Comparison of ENCODE assay signal across 8 cellular contexts in the genomic region with DNA sequence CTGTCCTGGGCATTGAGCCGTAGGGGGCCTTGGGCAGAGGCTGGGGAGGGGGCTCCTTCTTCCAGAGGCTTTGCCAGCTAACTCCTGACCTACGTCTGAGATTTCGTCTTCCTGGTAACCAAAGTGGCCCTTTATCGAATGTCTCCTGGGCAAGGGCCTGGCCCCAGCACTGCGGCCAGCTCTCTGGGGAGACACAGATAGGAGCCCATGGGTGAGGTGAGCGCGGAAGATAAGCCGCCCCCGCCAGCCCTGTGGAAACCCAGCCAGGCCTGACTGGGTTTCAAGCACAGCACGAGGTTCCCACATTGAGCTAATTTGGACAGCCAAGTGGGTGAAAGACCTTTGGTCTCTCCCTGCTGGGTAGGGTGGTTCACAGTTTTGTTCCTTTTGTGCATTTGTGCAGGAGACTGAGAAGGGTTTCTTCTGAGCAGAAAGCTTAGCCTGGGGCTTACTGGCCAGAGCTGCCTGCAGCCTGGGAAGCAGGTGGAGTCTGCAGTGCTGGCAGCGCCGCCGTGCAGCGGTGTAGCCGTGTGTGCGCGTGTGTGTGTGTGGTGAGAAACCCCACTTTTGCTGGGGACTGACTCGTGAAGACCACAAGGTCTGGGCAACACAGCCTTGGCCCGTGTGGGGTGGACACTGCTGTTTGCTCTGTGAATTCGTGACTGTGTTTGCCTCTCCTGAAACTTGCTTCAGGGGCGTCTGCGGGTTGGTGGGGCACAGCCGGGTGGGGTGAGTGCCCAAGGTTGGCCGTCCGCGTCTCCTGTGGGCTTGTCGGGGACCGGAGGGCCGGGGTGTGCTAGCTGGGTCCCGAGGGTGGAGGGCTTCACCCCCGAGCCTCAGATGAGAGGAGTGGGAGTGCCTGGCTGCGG. TPM values are rescaled to one million over a fixed set of nuclear protein-coding genes. Genes with fewer than 3 reads are reported as not detected.
A peak's percentile ranks its signal among the peaks of the same experiment; 100 is the strongest.
DNase-seq lines count a peak whose midpoint lies in the region; ATAC-seq and TF ChIP-seq lines count a peak whose summit lies in the region.

No MANE protein-coding gene starts in this region.

- DNase-seq in DND-41 = no peak
- no peak for DNase-seq in MM.1S
- DNase-seq in cerebellum (ENCODE audit: low spot score) = peak; percentile 42
- DNase-seq in lower lobe of right lung = no peak
- no peak for DNase-seq in transverse colon
- DNase-seq in NCI-H128 (lab: John Stamatoyannopoulos, UW; ENCODE audit: unreplicated experiment) = no peak

- no peak for ATAC-seq in DND-41 (ENCODE audit: insufficient read depth, low read depth)
- ATAC-seq in lower lobe of right lung = no peak
- ATAC-seq in GM18861 (IDR thresholded peaks at IDR 0.05; ENCODE audit: unreplicated experiment) = no peak
- ATAC-seq in HG02852 (IDR thresholded peaks at IDR 0.05; ENCODE audit: unreplicated experiment) = no peak

- peaks cover 14% of the 10 kb centered on the region for H3F3A ChIP-seq in MM.1S (ENCODE audit: insufficient read depth, low read length)

- in situ Hi-C loops in transverse colon (cut with MboI; ENCODE audit: low pct_ligation_motif_present in 1 of 4, low pct_unique_long_range_greater_than_20kb in 1 of 4, low sequenced_read_pairs in 3 of 4) = no loop called here

- H3K27me3 ChIP-seq in DND-41 (ENCODE audit: insufficient read depth, low read length, poor library complexity) (no peaks in the 10 kb centered on the region), MM.1S (replicated peaks; ENCODE audit: insufficient read depth, low read length) (no peaks in the 10 kb centered on the region), lower lobe of right lung (ENCODE audit: low read depth) (no peaks in the 10 kb centered on the region), transverse colon (no peaks in the 10 kb centered on the region)

- H3K4me2 ChIP-seq in DND-41 (ENCODE audit: insufficient read depth, low read length) (peak overlapping the region; percentile 72), MM.1S (ENCODE audit: low read depth, low read length) (peak overlapping the region; percentile 14; the same call in 1 of the 2 replicates)

- no peak for TF ChIP-seq EP300 in transverse colon (IDR thresholded peaks at IDR 0.05; ENCODE audit: low read depth)

- no peak for TF ChIP-seq POLR2A in transverse colon (IDR thresholded peaks at IDR 0.05)

- H2AFZ ChIP-seq in DND-41 (ENCODE audit: low read depth, low read length) = no peak overlapping the region
- no peak overlapping the region for H2AFZ ChIP-seq in MM.1S (ENCODE audit: low read length)

- no peaks in the 10 kb centered on the region for H3K9me3 ChIP-seq in DND-41 (ENCODE audit: insufficient read depth, low read length, severe bottlenecking)
- no peaks in the 10 kb centered on the region for H3K9me3 ChIP-seq in MM.1S (replicated peaks; ENCODE audit: insufficient read depth, low read length)
- H3K9me3 ChIP-seq in lower lobe of right lung = no peaks in the 10 kb centered on the region
- H3K9me3 ChIP-seq in transverse colon = no peaks in the 10 kb centered on the region

- no peaks in the 10 kb centered on the region for H3K9me2 ChIP-seq in MM.1S (replicated peaks; ENCODE audit: insufficient read depth, low read length)

- intact Hi-C loops in lower lobe of right lung (cut with DNase I) (no loop called here), transverse colon (cut with DNase I; ENCODE audit: low total_unique reads) (loop anchor here (5.0 kb wide), 1 partner anchor 43 kb away; the partner anchor contains the start of gene CDC34)

- peaks cover 65% of the 10 kb centered on the region for H4K20me1 ChIP-seq in DND-41 (ENCODE audit: insufficient read depth, low read length)
- peaks cover 27% of the 10 kb centered on the region for H4K20me1 ChIP-seq in MM.1S (ENCODE audit: insufficient read depth, low read length)

- H3K4me1 ChIP-seq in DND-41 (ENCODE audit: insufficient read depth, low read length) (peaks cover 36% of the 10 kb centered on the region), MM.1S (ENCODE audit: low read length) (peaks cover 8% of the 10 kb centered on the region; the same call in 1 of the 2 replicates), lower lobe of right lung (peaks cover 58% of the 10 kb centered on the region), transverse colon (peaks cover 21 to 53% (median 46%) of the 10 kb centered on the region in 4 donors)

- H3K79me2 ChIP-seq in DND-41 (ENCODE audit: insufficient read depth, low read length) (peaks cover 75% of the 10 kb centered on the region), MM.1S (ENCODE audit: low read length) (peaks cover 74% of the 10 kb centered on the region)

- 34% methylated on average over 22 of the region's 32 CpGs; no CpG with 5 or more reads in 1 of the 2 donors for WGBS in transverse colon (ENCODE audit: low coverage in 1 of 2), 2 donors

- TF ChIP-seq CTCF in DND-41 (IDR thresholded peaks at IDR 0.05; ENCODE audit: borderline replicate concordance, extremely low read depth, low read length, poor library complexity, severe bottlenecking) (no peak), MM.1S (IDR thresholded peaks at IDR 0.05; ENCODE audit: low read length) (no peak), lower lobe of right lung (IDR thresholded peaks at IDR 0.05) (no peak), transverse colon (IDR thresholded peaks at IDR 0.05) (no peak)

- H3K36me3 ChIP-seq in DND-41 (ENCODE audit: insufficient read depth, low read length) (peaks cover 44% of the 10 kb centered on the region), MM.1S (replicated peaks; ENCODE audit: insufficient read depth, low read length) (peaks cover 4% of the 10 kb centered on the region; the same call in 1 of the 2 replicates), lower lobe of right lung (peaks cover 20% of the 10 kb centered on the region), transverse colon (no peaks in the 10 kb centered on the region)

- H3K27ac ChIP-seq in DND-41 (ENCODE audit: low read length) (peak overlapping the region; percentile 29), MM.1S (ENCODE audit: low read length) (no peak overlapping the region), lower lobe of right lung (no peak overlapping the region), transverse colon (peak overlapping the region; percentile 60 to 97 (median 86))

- peak overlapping the region in 1 of 2 experiments; percentile 40; a peak in 2 of 4 replicates for H3K4me3 ChIP-seq in DND-41 (ENCODE audit: low read depth in 1 of 2, low read length in 2 of 2)
- H3K4me3 ChIP-seq in MM.1S (ENCODE audit: low read length) = no peak overlapping the region
- peak overlapping the region; percentile 96 for H3K4me3 ChIP-seq in lower lobe of right lung
- peak overlapping the region; percentile 28 to 100 (median 98) for H3K4me3 ChIP-seq in transverse colon

- H3K9ac ChIP-seq in DND-41 (ENCODE audit: low read depth, low read length) = peak overlapping the region; percentile 34
- no peak overlapping the region for H3K9ac ChIP-seq in MM.1S (ENCODE audit: low read length)

RNA-seq across cellular contexts. Expression of gene BSG, which starts 2.5 kb away (rescaled TPM):
- total RNA-seq in cerebellum (94.5 TPM), lower lobe of right lung (366 TPM), transverse colon (1,000 to 10,000 TPM in 3 of 4 donors, 100 to 1,000 TPM in 1; 909 to 2,228 (median 1,224) TPM)

RNA-seq across cellular contexts. Expression of gene HCN2, which starts 14.8 kb away (rescaled TPM):
- 7.3 TPM for total RNA-seq in cerebellum
- total RNA-seq in lower lobe of right lung = 0.24 TPM
- total RNA-seq in transverse colon = under 1 TPM in 3 of 4 donors, not detected in 1; 0.14 to 1.00 (median 0.64) TPM

RNA-seq across cellular contexts. Expression of gene GZMM, which starts 31.0 kb away (rescaled TPM):
- total RNA-seq in cerebellum (not detected), lower lobe of right lung (3.6 TPM), transverse colon (1 to 10 TPM in 2 of 4 donors, not detected in 2; 1.1 to 1.8 TPM)

RNA-seq across cellular contexts. Expression of gene CDC34, which starts 43.3 kb away (rescaled TPM):
- total RNA-seq in cerebellum = 35.7 TPM
- 40.0 TPM for total RNA-seq in lower lobe of right lung
- 100 to 1,000 TPM in 3 of 4 donors, 10 to 100 TPM in 1; 72.0 to 116 (median 103) TPM for total RNA-seq in transverse colon

RNA-seq across cellular contexts. Expression of gene POLRMT, which starts 58.4 kb away (rescaled TPM):
- total RNA-seq in cerebellum (14.4 TPM), lower lobe of right lung (42.5 TPM), transverse colon (100 to 1,000 TPM in 1 of 4 donors, 10 to 100 TPM in 3; 45.9 to 114 (median 63.9) TPM)

Comparison
In these comparisons a context has a peak if more than half of its experiments do, and no peak if none do; other contexts are left out.
1. H3K27ac ChIP-seq: peak in DND-41 (single experiment) and transverse colon (4 of 4); none in MM.1S (single experiment) and lower lobe of right lung (single experiment).